In genomic region chr2:86335865-86336321, GRCh38 we compare ENCODE assay signal across 13 cellular contexts. TPM values are rescaled to one million over a fixed set of nuclear protein-coding genes. Genes with fewer than 3 reads are reported as not detected.
DNase-seq lines count a peak whose midpoint lies in the region; ATAC-seq and FAIRE-seq lines count a peak whose summit lies in the region.
"Had no signal": no experiment of that assay in that cellular context is flagged by ENCODE, and none has a peak within 500 bp of the region (broad histone marks: within the 10 kb centered on the region; RNA-seq: fewer than 3 reads in every experiment).

No MANE protein-coding gene starts in this region.

- no peak for FAIRE-seq in GM19239 (lab: Jason Lieb, UNC)

- no peak for ATAC-seq in stimulated activated naive CD8-positive, alpha-beta T cell treated with anti-CD3 and anti-CD28 coated beads, Interleukin-15, Interleukin-2, amounts not matched to agents 100 U/mL and 50 U/mL, for 24 hours
- ATAC-seq in HG03025 (IDR thresholded peaks at IDR 0.05; ENCODE audit: low FRiP score, unreplicated experiment), result no peak
- ATAC-seq in GM19328 (IDR thresholded peaks at IDR 0.05; ENCODE audit: unreplicated experiment), result no peak

- peaks cover 2% of the 10 kb centered on the region for H3K36me3 Mint-ChIP-seq in stimulated activated naive CD8-positive, alpha-beta T cell treated with anti-CD3 and anti-CD28 coated beads, Interleukin-15, Interleukin-2, amounts not matched to agents 100 ng/mL and 50 ng/mL, for 24 hours (ENCODE audit: low read depth)
- no peaks in the 10 kb centered on the region for H3K36me3 Mint-ChIP-seq in activated naive CD8-positive, alpha-beta T cell treated with anti-CD3 and anti-CD28 coated beads for 36 hours

- H3K4me1 ChIP-seq in muscle layer of duodenum (ENCODE audit: control insufficient read depth in 1 of 2, insufficient read depth in 2 of 2, low read length in 2 of 2), result peaks cover 8% of the 10 kb centered on the region in 2 donors

- H3K27me3 ChIP-seq in muscle layer of duodenum (ENCODE audit: low read depth, low read length), result peaks cover 17% of the 10 kb centered on the region

- in situ Hi-C loops in KBM-7 (cut with MboI; ENCODE audit: low pct_unique_long_range_greater_than_20kb, low sequenced_read_pairs), result no loop called here

- DNase-seq in stimulated activated naive CD8-positive, alpha-beta T cell treated with anti-CD3 and anti-CD28 coated beads, Interleukin-15, Interleukin-2, amounts not matched to agents 100 U/mL and 50 U/mL, for 24 hours, result no peak
- DNase-seq in activated naive CD8-positive, alpha-beta T cell treated with anti-CD3 and anti-CD28 coated beads for 36 hours, result no peak
- no peak for DNase-seq in GM19239 (ENCODE audit: insufficient read length, low spot score)
- no peak for DNase-seq in KBM-7
- DNase-seq: activated effector memory CD4-positive, alpha-beta T cell treated with anti-CD3 and anti-CD28 coated beads, Interleukin-2, amount 50 U/mL, for 16 hours; DND-41; T1000 had no signal

- no peaks in the 10 kb centered on the region for H3K9me3 ChIP-seq in muscle layer of duodenum (ENCODE audit: control insufficient read depth in 1 of 2, low read length in 2 of 2)
- H3K9me3 ChIP-seq: neutrophil had no signal

- H3K27ac ChIP-seq in muscle layer of duodenum (ENCODE audit: low read length), result no peak overlapping the region
- H3K27ac ChIP-seq: neutrophil, tibial nerve had no signal

- no peak overlapping the region for H3K27ac Mint-ChIP-seq in stimulated activated naive CD8-positive, alpha-beta T cell treated with anti-CD3 and anti-CD28 coated beads, Interleukin-15, Interleukin-2, amounts not matched to agents 100 ng/mL and 50 ng/mL, for 24 hours
- no peak overlapping the region for H3K27ac Mint-ChIP-seq in activated naive CD8-positive, alpha-beta T cell treated with anti-CD3 and anti-CD28 coated beads for 36 hours

- H3K4me1 Mint-ChIP-seq in stimulated activated naive CD8-positive, alpha-beta T cell treated with anti-CD3 and anti-CD28 coated beads, Interleukin-15, Interleukin-2, amounts not matched to agents 100 ng/mL and 50 ng/mL, for 24 hours (ENCODE audit: low read depth), result peaks cover 15% of the 10 kb centered on the region
- peaks cover 11% of the 10 kb centered on the region for H3K4me1 Mint-ChIP-seq in activated naive CD8-positive, alpha-beta T cell treated with anti-CD3 and anti-CD28 coated beads for 36 hours

- H3K4me3 ChIP-seq in muscle layer of duodenum (ENCODE audit: low read depth in 1 of 2, low read length in 2 of 2), result peak overlapping the region; percentile 56 to 74

- peak overlapping the region; percentile 76 for H3K4me3 Mint-ChIP-seq in stimulated activated naive CD8-positive, alpha-beta T cell treated with anti-CD3 and anti-CD28 coated beads, Interleukin-15, Interleukin-2, amounts not matched to agents 100 ng/mL and 50 ng/mL, for 24 hours
- peak overlapping the region; percentile 78 for H3K4me3 Mint-ChIP-seq in activated naive CD8-positive, alpha-beta T cell treated with anti-CD3 and anti-CD28 coated beads for 36 hours

- peaks cover 52% of the 10 kb centered on the region for H3K27me3 Mint-ChIP-seq in stimulated activated naive CD8-positive, alpha-beta T cell treated with anti-CD3 and anti-CD28 coated beads, Interleukin-15, Interleukin-2, amounts not matched to agents 100 ng/mL and 50 ng/mL, for 24 hours
- peaks cover 60% of the 10 kb centered on the region for H3K27me3 Mint-ChIP-seq in activated naive CD8-positive, alpha-beta T cell treated with anti-CD3 and anti-CD28 coated beads for 36 hours

- peaks cover 3% of the 10 kb centered on the region for H3K9me3 Mint-ChIP-seq in stimulated activated naive CD8-positive, alpha-beta T cell treated with anti-CD3 and anti-CD28 coated beads, Interleukin-15, Interleukin-2, amounts not matched to agents 100 ng/mL and 50 ng/mL, for 24 hours
- H3K9me3 Mint-ChIP-seq in activated naive CD8-positive, alpha-beta T cell treated with anti-CD3 and anti-CD28 coated beads for 36 hours, result peaks cover 2% of the 10 kb centered on the region

- no peaks in the 10 kb centered on the region for H3K36me3 ChIP-seq in muscle layer of duodenum (ENCODE audit: control insufficient read depth in 1 of 2, insufficient read depth in 2 of 2, low read length in 2 of 2)
- H3K36me3 ChIP-seq: neutrophil, tibial nerve had no signal

RNA-seq across cellular contexts. Expression of gene REEP1, which starts 1.5 kb away (rescaled TPM):
- total RNA-seq in activated naive CD8-positive, alpha-beta T cell treated with anti-CD3 and anti-CD28 coated beads for 36 hours, result under 1 TPM; 0.20 to 0.25 TPM
